Comparison of ENCODE assay signal across 17 cellular contexts in the genomic region with DNA sequence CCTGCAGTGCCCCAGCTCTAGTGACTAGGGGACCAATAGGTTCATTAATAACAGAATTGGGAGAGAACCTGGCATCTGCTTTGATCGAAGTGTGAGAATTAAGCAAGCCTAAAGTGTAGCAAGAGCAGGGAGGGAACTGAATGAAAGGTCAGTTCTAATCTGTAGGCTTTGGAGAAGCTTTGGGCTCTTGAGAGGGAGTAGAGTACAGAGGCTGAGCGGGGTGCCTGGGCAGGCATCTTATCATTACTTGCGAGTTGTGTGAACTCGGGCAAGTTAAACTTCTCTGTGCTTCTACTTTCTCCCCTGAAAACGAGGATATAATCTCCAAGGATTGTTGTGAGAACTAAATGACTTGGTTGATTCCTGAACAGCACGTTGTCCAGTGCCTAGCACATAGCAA. TPM values are rescaled to one million over a fixed set of nuclear protein-coding genes. Genes with fewer than 3 reads are reported as not detected.
DNase-seq lines count a peak whose midpoint lies in the region; ATAC-seq, FAIRE-seq and TF ChIP-seq lines count a peak whose summit lies in the region.
"Had no signal": no experiment of that assay in that cellular context is flagged by ENCODE, and none has a peak within 500 bp of the region (broad histone marks: within the 10 kb centered on the region; RNA-seq: fewer than 3 reads in every experiment).

No MANE protein-coding gene starts in this region.

- H3K4me1 Mint-ChIP-seq in brain: peaks cover 39% of the 10 kb centered on the region
- peaks cover 30% of the 10 kb centered on the region for H3K4me1 Mint-ChIP-seq in neural crest cell

- H4K20me1 ChIP-seq in OCI-LY7 (ENCODE audit: insufficient read depth, low read length): no peaks in the 10 kb centered on the region
- H4K20me1 ChIP-seq: BLaER1 treated with 17β-estradiol and CSF1 and Interleukin-3, amounts not matched to agents 10 nM and 100 nM had no signal

- H3K27ac Mint-ChIP-seq in brain (no peak overlapping the region), neural crest cell (ENCODE audit: unreplicated experiment) (no peak overlapping the region)
- H3K27ac Mint-ChIP-seq: CD4-positive, alpha-beta memory T cell had no signal

- POLR2A ChIA-PET in OCI-LY7 (lab: Charles Lee): no interaction called here

- TF ChIP-seq POLR2A in GM12891 (IDR thresholded peaks at IDR 0.05; ENCODE audit: low read depth, low read length) (no peak), gastrocnemius medialis (IDR thresholded peaks at IDR 0.05) (no peak)

- H3K27me3 Mint-ChIP-seq in brain: peaks cover 60% of the 10 kb centered on the region
- H3K27me3 Mint-ChIP-seq in neural crest cell (ENCODE audit: low read depth): peaks cover 60% of the 10 kb centered on the region

- no peaks in the 10 kb centered on the region for H3K79me2 ChIP-seq in OCI-LY7 (ENCODE audit: insufficient read depth, low read depth, low read length)

- peaks cover 0 to 10% (median 0%) of the 10 kb centered on the region in 5 experiments for H3K9me3 Mint-ChIP-seq in brain
- no peaks in the 10 kb centered on the region for H3K9me3 Mint-ChIP-seq in neural crest cell
- H3K9me3 Mint-ChIP-seq: IgD-negative memory B cell had no signal

- intact Hi-C loops in right cardiac atrium (cut with DNase I) (loop anchor here in 3 of 4 donors (5.0 to 10.0 kb wide), 5 partner anchors 113 to 563 kb away; no protein-coding TSS in a partner anchor), Right ventricle myocardium superior (cut with DNase I) (loop anchor here (5.0 to 10.0 kb wide), 2 partner anchors 185 to 353 kb away; no protein-coding TSS in a partner anchor), gastrocnemius medialis (cut with DNase I; ENCODE audit: low total_unique reads) (loop anchor here (1.0 to 10.0 kb wide), 5 partner anchors 39 to 583 kb away; partner anchors contain the start of genes RCHY1 and THAP6), OCI-LY7 (cut with micrococcal nuclease; ENCODE audit: unreplicated experiment) (no loop called here)

- CTCF ChIA-PET in OCI-LY7 (lab: Charles Lee; ENCODE audit: unreplicated experiment): no interaction called here

- DNase-seq in right cardiac atrium (peak; percentile 23 to 57 (median 39)), Right ventricle myocardium superior (no peak), neural crest cell (ENCODE audit: low read depth, low spot score) (no peak), GM12891 (ENCODE audit: insufficient read length, low spot score) (no peak), gastrocnemius medialis (no peak), OCI-LY7 (ENCODE audit: low spot score) (no peak)
- DNase-seq: AML-193; CD4-positive, alpha-beta memory T cell; GOT3; NCI-H1436 treated with DMSO at 0.1 percent for 48 hours; NK-92 treated with Interleukin-12 subunit alpha and Interleukin-12 subunit beta, amount 100 ng/mL, for 24 hours had no signal

- H3K27me3 ChIP-seq in right cardiac atrium (ENCODE audit: control insufficient read depth, insufficient read depth) (no peaks in the 10 kb centered on the region), gastrocnemius medialis (no peaks in the 10 kb centered on the region)
- H3K27me3 ChIP-seq: BLaER1 treated with 17β-estradiol and CSF1 and Interleukin-3, amounts not matched to agents 10 nM and 100 nM had no signal

- no TSS peak for BruUV-seq in OCI-LY7 (replicated peaks; lab: Mats Ljungman, UMichigan)

- no peak overlapping the region for H2AFZ ChIP-seq in OCI-LY7 (ENCODE audit: low read length)

- no peak for FAIRE-seq in GM12891 (lab: Jason Lieb, UNC)
- FAIRE-seq: A204.1, G401.6 had no signal

- H3K27ac ChIP-seq in right cardiac atrium (ENCODE audit: low read length): peak overlapping the region; percentile 6
- H3K27ac ChIP-seq in gastrocnemius medialis: no peak overlapping the region
- no peak overlapping the region for H3K27ac ChIP-seq in OCI-LY7 (ENCODE audit: low read depth, low read length, poor library complexity, severe bottlenecking)
- H3K27ac ChIP-seq: BLaER1 treated with 17β-estradiol and CSF1 and Interleukin-3, amounts not matched to agents 10 nM and 100 nM had no signal

- in situ Hi-C loops in gastrocnemius medialis (cut with MboI; ENCODE audit: low sequenced_read_pairs in 4 of 4): loop anchor here (10.0 to 25.0 kb wide), 3 partner anchors 180 to 555 kb away; no protein-coding TSS in a partner anchor

- no peak overlapping the region for H3K4me2 ChIP-seq in OCI-LY7 (ENCODE audit: low read length)
- H3K4me2 ChIP-seq: BLaER1 treated with 17β-estradiol and CSF1 and Interleukin-3, amounts not matched to agents 10 nM and 100 nM had no signal

- H3K9me2 ChIP-seq in OCI-LY7 (ENCODE audit: insufficient read depth, low read length): no peaks in the 10 kb centered on the region

- 44% methylated on average over 6 of the region's 6 CpGs for WGBS in right cardiac atrium

- H3K4me3 ChIP-seq in right cardiac atrium (ENCODE audit: low read length) (no peak overlapping the region), gastrocnemius medialis (no peak overlapping the region), OCI-LY7 (ENCODE audit: low read depth, low read length, poor library complexity, severe bottlenecking) (no peak overlapping the region)
- H3K4me3 ChIP-seq: BLaER1 treated with 17β-estradiol and CSF1 and Interleukin-3, amounts not matched to agents 10 nM and 100 nM; HAP-1 had no signal

- H3K4me3 Mint-ChIP-seq in brain (peak overlapping the region in 3 of 5 experiments; percentile 56 to 97 (median 92)), neural crest cell (peak overlapping the region; percentile 53)

- TF ChIP-seq CTCF in brain (conservative IDR thresholded peaks at IDR 0.05) (no peak), neural crest cell (conservative IDR thresholded peaks at IDR 0.05) (no peak), gastrocnemius medialis (IDR thresholded peaks at IDR 0.05 in 4 of 5, conservative IDR thresholded peaks at IDR 0.05 in 1 of 5) (no peak), OCI-LY7 (conservative IDR thresholded peaks at IDR 0.05; ENCODE audit: low read length) (no peak)

- H3K36me3 ChIP-seq in gastrocnemius medialis (no peaks in the 10 kb centered on the region), OCI-LY7 (ENCODE audit: insufficient read depth, low read length) (no peaks in the 10 kb centered on the region)
- H3K36me3 ChIP-seq: BLaER1 treated with 17β-estradiol and CSF1 and Interleukin-3, amounts not matched to agents 10 nM and 100 nM; HAP-1 had no signal

- ATAC-seq in right cardiac atrium: peak; percentile 48 to 60
- ATAC-seq in Right ventricle myocardium superior (ENCODE audit: poor library complexity): no peak
- ATAC-seq in gastrocnemius medialis: no peak

- H3K36me3 Mint-ChIP-seq in brain (peaks cover 6% of the 10 kb centered on the region), neural crest cell (ENCODE audit: low read depth) (no peaks in the 10 kb centered on the region)
- H3K36me3 Mint-ChIP-seq: CD4-positive, alpha-beta memory T cell had no signal

- H3K9me3 ChIP-seq in right cardiac atrium (ENCODE audit: control insufficient read depth, low read length) (no peaks in the 10 kb centered on the region), gastrocnemius medialis (no peaks in the 10 kb centered on the region), OCI-LY7 (ENCODE audit: low read length) (no peaks in the 10 kb centered on the region)
- H3K9me3 ChIP-seq: HAP-1 had no signal

- H3K4me1 ChIP-seq in right cardiac atrium (ENCODE audit: control insufficient read depth, insufficient read depth, low read length): no peaks in the 10 kb centered on the region
- no peaks in the 10 kb centered on the region for H3K4me1 ChIP-seq in gastrocnemius medialis
- H3K4me1 ChIP-seq in OCI-LY7 (ENCODE audit: insufficient read depth, low read length, poor library complexity, severe bottlenecking): no peaks in the 10 kb centered on the region

TF ChIP-seq in GM12891, 5 proteins besides CTCF, POLR2A, EP300 and RAD21:
- TF ChIP-seq TAF1 (IDR thresholded peaks at IDR 0.05; ENCODE audit: low read depth, low read length) (no peak), POU2F2 (IDR thresholded peaks at IDR 0.05; ENCODE audit: low read depth, low read length) (no peak), SPI1 (IDR thresholded peaks at IDR 0.05; ENCODE audit: low read depth, low read length) (no peak), PAX5 (IDR thresholded peaks at IDR 0.05; ENCODE audit: insufficient read depth, low read length, severe bottlenecking) (no peak), POLR2AphosphoS5 (IDR thresholded peaks at IDR 0.05; ENCODE audit: low read depth, low read length) (no peak)
TF ChIP-seq in GM12891: peak in this region for 0.

RNA-seq across cellular contexts. Expression of gene PARM1, which starts 0.9 kb away (rescaled TPM):
- total RNA-seq in right cardiac atrium: 100 to 1,000 TPM in 3 of 4 donors, 10 to 100 TPM in 1; 77.2 to 158 (median 120) TPM
- polyA plus RNA-seq in right cardiac atrium: 65.0 TPM
- total RNA-seq in Right ventricle myocardium superior: 65.2 TPM
- 11.2 TPM for polyA plus RNA-seq in brain (ENCODE audit: insufficient read depth, low read depth, low replicate concordance)
- total RNA-seq in neural crest cell: 0.73 and 0.96 TPM in 2 replicates
- polyA plus RNA-seq in GM12891 (2012; ENCODE audit: low read depth, missing spikeins): 0.30 TPM
- total RNA-seq in gastrocnemius medialis: 10 to 100 TPM in 2 of 4 donors, 1 to 10 TPM in 2; 9.3 to 13.1 (median 10.3) TPM
- not detected in 2 replicates for total RNA-seq in OCI-LY7 (2014; rRNA removed; shearing (Covaris generic))
- not detected in 2 replicates for total RNA-seq in OCI-LY7 (2022)
- total RNA-seq: CD4-positive, alpha-beta memory T cell had no signal

Comparison
In these comparisons a context has a peak if more than half of its experiments do, and no peak if none do; other contexts are left out.
1. ATAC-seq: peak in right cardiac atrium (2 of 2); none in Right ventricle myocardium superior (single experiment) and gastrocnemius medialis (0 of 2).
2. DNase-seq: peak in right cardiac atrium (3 of 3); none in Right ventricle myocardium superior (single experiment), neural crest cell (single experiment), GM12891 (single experiment), gastrocnemius medialis (0 of 2) and OCI-LY7 (single experiment).